In genomic region chr1:109369167-109369746, GRCh38 we compare ENCODE assay signal across 16 cellular contexts. TPM values are rescaled to one million over a fixed set of nuclear protein-coding genes. Genes with fewer than 3 reads are reported as not detected.
A peak's percentile ranks its signal among the peaks of the same experiment; 100 is the strongest.
DNase-seq lines count a peak whose midpoint lies in the region; ATAC-seq and TF ChIP-seq lines count a peak whose summit lies in the region.
"Had no signal": no experiment of that assay in that cellular context is flagged by ENCODE, and none has a peak within 500 bp of the region (broad histone marks: within the 10 kb centered on the region; RNA-seq: fewer than 3 reads in every experiment).

No MANE protein-coding gene starts in this region.

- no peak overlapping the region for H3K4me3 ChIP-seq in rectal smooth muscle tissue (ENCODE audit: low read length)
- no peak overlapping the region for H3K4me3 ChIP-seq in right lobe of liver
- H3K4me3 ChIP-seq: mucosa of descending colon, SK-N-MC had no signal

- H3K27ac ChIP-seq in rectal smooth muscle tissue (ENCODE audit: low read depth, low read length) = peak overlapping the region; percentile 55
- no peak overlapping the region for H3K27ac ChIP-seq in right lobe of liver
- H3K27ac ChIP-seq: SK-N-MC had no signal

- no peak for TF ChIP-seq CTCF in right lobe of liver (IDR thresholded peaks at IDR 0.05)

- peak overlapping the region; percentile 51 for H3K4me3 Mint-ChIP-seq in dendritic cell treated with granulocyte-macrophage colony-stimulating factor and Interleukin-4, amounts not matched to agents 40 ng/mL and 50 ng/mL, for 4 days
- H3K4me3 Mint-ChIP-seq: CD4-positive, CD25-positive, alpha-beta regulatory T cell had no signal

- H3K9ac ChIP-seq in rectal smooth muscle tissue (ENCODE audit: low read length) = no peak overlapping the region

- H3K4me1 ChIP-seq in rectal smooth muscle tissue (ENCODE audit: control insufficient read depth, insufficient read depth, low read length) = peaks cover 21% of the 10 kb centered on the region
- H3K4me1 ChIP-seq in right lobe of liver = peaks cover 0 to 30% (median 0%) of the 10 kb centered on the region in 4 donors

- intact Hi-C loops in dendritic cell treated with granulocyte-macrophage colony-stimulating factor and Interleukin-4, amounts not matched to agents 40 ng/mL and 50 ng/mL, for 4 days (cut with micrococcal nuclease) = no loop called here
- intact Hi-C loops in right lobe of liver (cut with DNase I) = no loop called here

- ATAC-seq in HG02588 (IDR thresholded peaks at IDR 0.05; ENCODE audit: unreplicated experiment) (no peak), right lobe of liver (no peak)
- ATAC-seq: mucosa of descending colon had no signal

- H3K36me3 Mint-ChIP-seq in dendritic cell treated with granulocyte-macrophage colony-stimulating factor and Interleukin-4, amounts not matched to agents 40 ng/mL and 50 ng/mL, for 4 days (ENCODE audit: low read depth) = peaks cover 34% of the 10 kb centered on the region
- H3K36me3 Mint-ChIP-seq: CD4-positive, CD25-positive, alpha-beta regulatory T cell had no signal

- peaks cover 7% of the 10 kb centered on the region for H3K36me3 ChIP-seq in rectal smooth muscle tissue (ENCODE audit: control insufficient read depth, insufficient read depth, low read length)
- no peaks in the 10 kb centered on the region for H3K36me3 ChIP-seq in right lobe of liver

- H3K4me1 Mint-ChIP-seq in dendritic cell treated with granulocyte-macrophage colony-stimulating factor and Interleukin-4, amounts not matched to agents 40 ng/mL and 50 ng/mL, for 4 days (ENCODE audit: low read depth) = peaks cover 71% of the 10 kb centered on the region

- DNase-seq in AML-193 (lab: John Stamatoyannopoulos, UW) (peak; percentile 10 to 24), MV-4-11 (lab: John Stamatoyannopoulos, UW) (peak; percentile 72), DMS53 treated with DMSO at 0.1 percent for 48 hours (lab: John Stamatoyannopoulos, UW; ENCODE audit: unreplicated experiment) (no peak), T-helper 2 cell (no peak), right lobe of liver (no peak)
- DNase-seq: activated naive CD4-positive, alpha-beta T cell treated with Interleukin-2 at 50 U/mL for 16 hours; CD4-positive, CD25-positive, alpha-beta regulatory T cell; effector CD4-positive, alpha-beta T cell; mucosa of descending colon; NCI-H446 treated with DMSO at 0.1 percent for 48 hours; stimulated activated CD4-positive, alpha-beta T cell treated with anti-CD3 and anti-CD28 coated beads, Interleukin-12 subunit alpha, Interleukin-12 subunit beta, amount 100 ng/mL, for 4 hours; stimulated activated CD8-positive, alpha-beta memory T cell treated with anti-CD3 and anti-CD28 coated beads, Interleukin-4, amount 100 ng/mL, for 48 hours had no signal

- H3K27ac Mint-ChIP-seq in dendritic cell treated with granulocyte-macrophage colony-stimulating factor and Interleukin-4, amounts not matched to agents 40 ng/mL and 50 ng/mL, for 4 days = peak overlapping the region; percentile 81
- H3K27ac Mint-ChIP-seq: CD4-positive, CD25-positive, alpha-beta regulatory T cell had no signal

- no peak for TF ChIP-seq POLR2A in right lobe of liver (IDR thresholded peaks at IDR 0.05)

- H3K9me3 ChIP-seq in right lobe of liver = no peaks in the 10 kb centered on the region
- H3K9me3 ChIP-seq: mucosa of descending colon had no signal

- no peaks in the 10 kb centered on the region for H3K27me3 Mint-ChIP-seq in dendritic cell treated with granulocyte-macrophage colony-stimulating factor and Interleukin-4, amounts not matched to agents 40 ng/mL and 50 ng/mL, for 4 days

- WGBS in right lobe of liver (ENCODE audit: insufficient coverage, low coverage, low lambda C conversion rate, missing lambda C conversion rate) = 76% methylated on average over 4 of the region's 6 CpGs

- no peaks in the 10 kb centered on the region for H3K9me3 Mint-ChIP-seq in dendritic cell treated with granulocyte-macrophage colony-stimulating factor and Interleukin-4, amounts not matched to agents 40 ng/mL and 50 ng/mL, for 4 days
- H3K9me3 Mint-ChIP-seq: CD4-positive, CD25-positive, alpha-beta regulatory T cell had no signal

- no peaks in the 10 kb centered on the region for H3K27me3 ChIP-seq in rectal smooth muscle tissue (ENCODE audit: control insufficient read depth, insufficient read depth, low read length)
- H3K27me3 ChIP-seq in right lobe of liver = no peaks in the 10 kb centered on the region

RNA-seq across cellular contexts. Expression of gene SORT1, which starts 28.5 kb away (rescaled TPM):
- 10 to 100 TPM in 3 of 6 experiments, 1 to 10 TPM in 3; 3.2 to 30.3 (median 13.7) TPM for total RNA-seq in right lobe of liver

RNA-seq across cellular contexts. Expression of gene PSMA5, which starts 57.0 kb away (rescaled TPM):
- total RNA-seq in right lobe of liver = 10 to 100 TPM; 38.8 to 83.5 (median 61.1) TPM

Comparison
In these comparisons a context has a peak if more than half of its experiments do, and no peak if none do; other contexts are left out.
1. DNase-seq: peak in AML-193 (2 of 2) and MV-4-11 (single experiment); none in DMS53 treated with DMSO at 0.1 percent for 48 hours (single experiment), T-helper 2 cell (0 of 5) and right lobe of liver (0 of 3).